In genomic region chr4:177791188-177791587, GRCh38 we compare ENCODE assay signal across 39 cellular contexts.
"Had no signal": no experiment of that assay in that cellular context is flagged by ENCODE, and none has a peak within 500 bp of the region (broad histone marks: within the 10 kb centered on the region; RNA-seq: fewer than 3 reads in every experiment).

No MANE protein-coding gene starts in this region.

- H3K9me3 ChIP-seq: adrenal gland, ascending aorta, body of pancreas, breast epithelium had no signal

- FAIRE-seq: astrocyte, bronchial epithelial cell had no signal

- H3K27me3 ChIP-seq: adrenal gland, ascending aorta, body of pancreas, brain microvascular endothelial cell, breast epithelium, cardiac muscle cell had no signal

- H3K36me3 ChIP-seq: adrenal gland, ascending aorta, brain microvascular endothelial cell, breast epithelium, cardiac muscle cell had no signal

- H3K4me3 ChIP-seq: adrenal gland, ascending aorta, body of pancreas, breast epithelium, cardiac muscle cell had no signal

- H3K4me1 Mint-ChIP-seq: activated naive CD4-positive, alpha-beta T cell treated with anti-CD3 and anti-CD28 coated beads, Interleukin-2, amount 10 ng/mL, durations not matched to agents 7 days and 5 days; activated naive CD4-positive, alpha-beta T cell treated with anti-CD3 and anti-CD28 coated beads, Interleukin-2, amount 50 U/mL, for 24 hours; activated naive CD8-positive, alpha-beta T cell treated with anti-CD3 and anti-CD28 coated beads for 36 hours; activated naive CD8-positive, alpha-beta T cell treated with anti-CD3 and anti-CD28 coated beads, Interleukin-2, amount 10 ng/mL, durations not matched to agents 7 days and 5 days; activated naive CD8-positive, alpha-beta T cell treated with anti-CD3 and anti-CD28 coated beads, Interleukin-2, amount 50 U/mL, for 24 hours; activated T-helper 17 cell treated with anti-CD3 and anti-CD28 coated beads, Interleukin-2, amount 50 U/mL, for 72 hours; brain; central memory CD8-positive, alpha-beta T cell had no signal

- H3K4me3 Mint-ChIP-seq: activated naive CD4-positive, alpha-beta T cell treated with anti-CD3 and anti-CD28 coated beads for 36 hours; activated naive CD4-positive, alpha-beta T cell treated with anti-CD3 and anti-CD28 coated beads, Interleukin-2, amount 10 ng/mL, durations not matched to agents 7 days and 5 days; activated naive CD4-positive, alpha-beta T cell treated with anti-CD3 and anti-CD28 coated beads, Interleukin-2, amount 50 U/mL, for 24 hours; activated naive CD8-positive, alpha-beta T cell; activated naive CD8-positive, alpha-beta T cell treated with anti-CD3 and anti-CD28 coated beads for 36 hours; activated naive CD8-positive, alpha-beta T cell treated with anti-CD3 and anti-CD28 coated beads, Interleukin-2, amount 10 ng/mL, durations not matched to agents 7 days and 5 days; activated naive CD8-positive, alpha-beta T cell treated with anti-CD3 and anti-CD28 coated beads, Interleukin-2, amount 50 U/mL, for 24 hours; activated T-cell treated with anti-CD3 and anti-CD28 coated beads, Interleukin-2, amount 50 U/mL, for 4 hours; activated T-cell treated with anti-CD3 and anti-CD28 coated beads, Interleukin-2, amount 50 U/mL, for 72 hours; activated T-helper 1 cell treated with anti-CD3 and anti-CD28 coated beads, Interleukin-12 subunit alpha, Interleukin-12 subunit beta, Interleukin-2, Interleukin-4 antibody, amounts not matched to agents 30 ng/mL and 10 ng/mL and 1 ng/mL, durations not matched to agents 14 hours and 24 hours and 36 hours; activated T-helper 17 cell treated with anti-CD3 and anti-CD28 coated beads, Interleukin-2, amount 50 U/mL, for 72 hours; brain; central memory CD8-positive, alpha-beta T cell had no signal

- H3K27me3 Mint-ChIP-seq: activated naive CD4-positive, alpha-beta T cell treated with anti-CD3 and anti-CD28 coated beads, Interleukin-2, amount 10 ng/mL, durations not matched to agents 7 days and 5 days; activated naive CD8-positive, alpha-beta T cell; activated naive CD8-positive, alpha-beta T cell treated with anti-CD3 and anti-CD28 coated beads, Interleukin-2, amount 10 ng/mL, durations not matched to agents 7 days and 5 days; activated naive CD8-positive, alpha-beta T cell treated with anti-CD3 and anti-CD28 coated beads, Interleukin-2, amount 50 U/mL, for 24 hours; activated T-helper 17 cell treated with anti-CD3 and anti-CD28 coated beads, Interleukin-2, amount 50 U/mL, for 72 hours; central memory CD8-positive, alpha-beta T cell had no signal

- H3K27ac Mint-ChIP-seq: activated naive CD4-positive, alpha-beta T cell treated with anti-CD3 and anti-CD28 coated beads for 36 hours; activated naive CD4-positive, alpha-beta T cell treated with anti-CD3 and anti-CD28 coated beads, Interleukin-2, amount 10 ng/mL, durations not matched to agents 7 days and 5 days; activated naive CD4-positive, alpha-beta T cell treated with anti-CD3 and anti-CD28 coated beads, Interleukin-2, amount 50 U/mL, for 24 hours; activated naive CD4-positive, alpha-beta T cell treated with anti-CD3 and anti-CD28 coated beads, Interleukin-2, amount 50 U/mL, for 72 hours; activated naive CD8-positive, alpha-beta T cell; activated naive CD8-positive, alpha-beta T cell treated with anti-CD3 and anti-CD28 coated beads for 36 hours; activated naive CD8-positive, alpha-beta T cell treated with anti-CD3 and anti-CD28 coated beads, Interleukin-2, amount 10 ng/mL, durations not matched to agents 7 days and 5 days; activated naive CD8-positive, alpha-beta T cell treated with anti-CD3 and anti-CD28 coated beads, Interleukin-2, amount 50 U/mL, for 24 hours; activated T-cell treated with anti-CD3 and anti-CD28 coated beads, Interleukin-2, amount 50 U/mL, for 72 hours; activated T-helper 1 cell treated with anti-CD3 and anti-CD28 coated beads, Interleukin-12 subunit alpha, Interleukin-12 subunit beta, Interleukin-2, Interleukin-4 antibody, amounts not matched to agents 30 ng/mL and 10 ng/mL and 1 ng/mL, durations not matched to agents 14 hours and 24 hours and 36 hours; activated T-helper 17 cell treated with anti-CD3 and anti-CD28 coated beads, Interleukin-2, amount 50 U/mL, for 72 hours; activated T-helper 2 cell treated with anti-CD3 and anti-CD28 coated beads, Interferon-gamma antibody, Interleukin-2, Interleukin-4, amounts not matched to agents 10 μg/mL and 5 μg/mL and 100 μg/mL, durations not matched to agents 14 hours and 24 hours and 36 hours; brain had no signal

- DNase-seq: activated effector memory CD4-positive, alpha-beta T cell treated with anti-CD3 and anti-CD28 coated beads, Interleukin-2, amount 50 U/mL, for 16 hours; activated effector memory CD4-positive, alpha-beta T cell treated with Interleukin-2 at 50 U/mL for 16 hours; activated gamma-delta T cell; activated gamma-delta T cell treated with Interleukin-2 at 50 U/mL for 16 hours; activated naive CD4-positive, alpha-beta T cell; activated naive CD4-positive, alpha-beta T cell treated with anti-CD3 and anti-CD28 coated beads for 36 hours; activated naive CD4-positive, alpha-beta T cell treated with anti-CD3 and anti-CD28 coated beads, Interleukin-2, amount 10 ng/mL, durations not matched to agents 7 days and 5 days; activated naive CD4-positive, alpha-beta T cell treated with anti-CD3 and anti-CD28 coated beads, Interleukin-2, amount 50 U/mL, for 16 hours; activated naive CD4-positive, alpha-beta T cell treated with Interleukin-2 at 50 U/mL for 16 hours; activated naive CD8-positive, alpha-beta T cell treated with anti-CD3 and anti-CD28 coated beads for 36 hours; activated naive CD8-positive, alpha-beta T cell treated with anti-CD3 and anti-CD28 coated beads, Interleukin-2, amount 10 ng/mL, durations not matched to agents 7 days and 5 days; activated naive CD8-positive, alpha-beta T cell treated with anti-CD3 and anti-CD28 coated beads, Interleukin-2, amount 50 U/mL, for 24 hours; activated T-cell treated with anti-CD3 and anti-CD28 coated beads, Interleukin-2, amount 50 U/mL, for 1 hour; activated T-cell treated with anti-CD3 and anti-CD28 coated beads, Interleukin-2, amount 50 U/mL, for 4 hours; activated T-cell treated with anti-CD3 and anti-CD28 coated beads, Interleukin-2, amount 50 U/mL, for 48 hours; activated T-cell treated with anti-CD3 and anti-CD28 coated beads, Interleukin-2, amount 50 U/mL, for 72 hours; adrenal gland; amniotic stem cell; amygdala; anterior cingulate cortex; aorta; body of pancreas; brain microvascular endothelial cell; caudate nucleus; central memory CD4-positive, alpha-beta T cell; cerebellar nuclear complex had no signal

- H3K27ac ChIP-seq: adrenal gland, ascending aorta, body of pancreas, brain microvascular endothelial cell, breast epithelium, cardiac muscle cell had no signal

- H3K9me3 Mint-ChIP-seq: activated naive CD4-positive, alpha-beta T cell treated with anti-CD3 and anti-CD28 coated beads for 36 hours; activated naive CD4-positive, alpha-beta T cell treated with anti-CD3 and anti-CD28 coated beads, Interleukin-2, amount 10 ng/mL, durations not matched to agents 7 days and 5 days; activated naive CD8-positive, alpha-beta T cell treated with anti-CD3 and anti-CD28 coated beads for 36 hours; activated naive CD8-positive, alpha-beta T cell treated with anti-CD3 and anti-CD28 coated beads, Interleukin-2, amount 10 ng/mL, durations not matched to agents 7 days and 5 days; activated T-cell treated with anti-CD3 and anti-CD28 coated beads, Interleukin-2, amount 50 U/mL, for 72 hours; activated T-helper 1 cell treated with anti-CD3 and anti-CD28 coated beads, Interleukin-12 subunit alpha, Interleukin-12 subunit beta, Interleukin-2, Interleukin-4 antibody, amounts not matched to agents 30 ng/mL and 10 ng/mL and 1 ng/mL, durations not matched to agents 14 hours and 24 hours and 36 hours; activated T-helper 17 cell treated with anti-CD3 and anti-CD28 coated beads, Interleukin-2, amount 50 U/mL, for 72 hours; activated T-helper 2 cell treated with anti-CD3 and anti-CD28 coated beads, Interferon-gamma antibody, Interleukin-2, Interleukin-4, amounts not matched to agents 10 μg/mL and 5 μg/mL and 100 μg/mL, durations not matched to agents 14 hours and 24 hours and 36 hours had no signal

- H3K36me3 Mint-ChIP-seq: activated naive CD4-positive, alpha-beta T cell treated with anti-CD3 and anti-CD28 coated beads, Interleukin-2, amount 10 ng/mL, durations not matched to agents 7 days and 5 days; activated naive CD4-positive, alpha-beta T cell treated with anti-CD3 and anti-CD28 coated beads, Interleukin-2, amount 50 U/mL, for 24 hours; activated naive CD4-positive, alpha-beta T cell treated with anti-CD3 and anti-CD28 coated beads, Interleukin-2, amount 50 U/mL, for 72 hours; activated naive CD8-positive, alpha-beta T cell; activated naive CD8-positive, alpha-beta T cell treated with anti-CD3 and anti-CD28 coated beads for 36 hours; activated naive CD8-positive, alpha-beta T cell treated with anti-CD3 and anti-CD28 coated beads, Interleukin-2, amount 10 ng/mL, durations not matched to agents 7 days and 5 days; brain had no signal

- ATAC-seq: activated naive CD4-positive, alpha-beta T cell treated with anti-CD3 and anti-CD28 coated beads, Interleukin-2, amount 50 U/mL, for 72 hours; activated naive CD8-positive, alpha-beta T cell treated with anti-CD3 and anti-CD28 coated beads, Interleukin-2, amount 50 U/mL, for 24 hours; activated T-cell treated with anti-CD3 and anti-CD28 coated beads, Interleukin-2, amount 50 U/mL, for 4 hours; activated T-cell treated with anti-CD3 and anti-CD28 coated beads, Interleukin-2, amount 50 U/mL, for 72 hours; activated T-helper 17 cell treated with anti-CD3 and anti-CD28 coated beads, Interleukin-2, amount 50 U/mL, for 72 hours; body of pancreas had no signal

- H3K4me1 ChIP-seq: adrenal gland, ascending aorta, body of pancreas, breast epithelium had no signal
